ENCODE assay signal across 27 cellular contexts in genomic region chr20:42688576-42688975, GRCh38.
DNase-seq lines count a peak whose midpoint lies in the region; TF ChIP-seq lines count a peak whose summit lies in the region.
"Had no signal": no experiment of that assay in that cellular context is flagged by ENCODE, and none has a peak within 500 bp of the region (broad histone marks: within the 10 kb centered on the region; RNA-seq: fewer than 3 reads in every experiment).

No MANE protein-coding gene starts in this region.

- H3K4me3 Mint-ChIP-seq in nephron progenitor cell, result no peak overlapping the region
- H3K4me3 Mint-ChIP-seq: activated T-cell treated with anti-CD3 and anti-CD28 coated beads, Interleukin-2, amount 50 U/mL, for 24 hours; brain; HFFc6; immature natural killer cell; natural killer cell treated with Interleukin-12 subunit alpha and Interleukin-12 subunit beta and Interleukin-15 and Interleukin-18, amount 100 ng/mL, for 72 hours; T-cell had no signal

- H3K36me3 ChIP-seq in MG63, result no peaks in the 10 kb centered on the region
- H3K36me3 ChIP-seq: SJSA1, uterus had no signal

- H3K27me3 Mint-ChIP-seq in nephron progenitor cell (ENCODE audit: low read depth, poor library complexity), result peaks cover 10% of the 10 kb centered on the region
- H3K27me3 Mint-ChIP-seq: activated T-cell treated with anti-CD3 and anti-CD28 coated beads, Interleukin-2, amount 50 U/mL, for 24 hours; natural killer cell treated with Interleukin-12 subunit alpha and Interleukin-12 subunit beta and Interleukin-15 and Interleukin-18, amount 100 ng/mL, for 72 hours; T-cell had no signal

- no peaks in the 10 kb centered on the region for H3K36me3 Mint-ChIP-seq in nephron progenitor cell (ENCODE audit: low read depth)
- H3K36me3 Mint-ChIP-seq: brain; immature natural killer cell; natural killer cell treated with Interleukin-12 subunit alpha and Interleukin-12 subunit beta and Interleukin-15 and Interleukin-18, amount 100 ng/mL, for 72 hours; T-cell had no signal

- H3K27ac Mint-ChIP-seq in nephron progenitor cell, result no peak overlapping the region
- H3K27ac Mint-ChIP-seq: activated T-cell treated with anti-CD3 and anti-CD28 coated beads, Interleukin-2, amount 50 U/mL, for 24 hours; brain; HFFc6; immature natural killer cell; natural killer cell treated with Interleukin-12 subunit alpha and Interleukin-12 subunit beta and Interleukin-15 and Interleukin-18, amount 100 ng/mL, for 72 hours; T-cell had no signal

- TF ChIP-seq CTCF in nephron progenitor cell (IDR thresholded peaks at IDR 0.05), result no peak

- H3K9me3 ChIP-seq in MG63, result no peaks in the 10 kb centered on the region
- H3K9me3 ChIP-seq: SJSA1, testis, uterus had no signal

- no peak overlapping the region for H3K4me3 ChIP-seq in MG63
- H3K4me3 ChIP-seq: SJSA1, testis, uterus had no signal

- no peaks in the 10 kb centered on the region for H3K27me3 ChIP-seq in MG63
- H3K27me3 ChIP-seq: SJSA1, testis, uterus had no signal

- no peaks in the 10 kb centered on the region for H3K4me1 Mint-ChIP-seq in nephron progenitor cell
- H3K4me1 Mint-ChIP-seq: brain, immature natural killer cell, T-cell had no signal

- DNase-seq in ELF-1 (ENCODE audit: low read depth, low spot score) (peak; percentile 4), NAMALWA (ENCODE audit: low spot score) (peak; percentile 28), astrocyte of the hippocampus (ENCODE audit: low read depth, low spot score) (peak; percentile 37), nephron progenitor cell (peak; percentile 69), dedifferentiated amniotic fluid mesenchymal stem cell (ENCODE audit: extremely low spot score) (no peak), MG63 (no peak), NCI-H1105 (lab: John Stamatoyannopoulos, UW) (no peak)
- DNase-seq: activated CD4-positive, alpha-beta T cell treated with anti-CD3 and anti-CD28 coated beads for 4 hours; activated gamma-delta T cell treated with Interleukin-2 at 50 U/mL for 16 hours; activated T-cell treated with anti-CD3 and anti-CD28 coated beads, Interleukin-2, amount 50 U/mL, for 24 hours; effector memory CD4-positive, alpha-beta T cell; foreskin fibroblast; HFFc6; immature natural killer cell; KG1; left ventricle myocardium superior; midbrain; MV-4-11; NCI-H2029 treated with DMSO at 0.1 percent for 48 hours; stimulated activated CD4-positive, alpha-beta T cell treated with anti-CD3 and anti-CD28 coated beads, Interleukin-4, amount 100 ng/mL, for 4 hours; stimulated activated naive CD4-positive, alpha-beta T cell; T-cell; testis; uterus had no signal

- no peaks in the 10 kb centered on the region for H3K9me3 Mint-ChIP-seq in nephron progenitor cell

Comparison
In these comparisons a context has a peak if more than half of its experiments do, and no peak if none do; other contexts are left out.
1. DNase-seq: peak in ELF-1 (single experiment), NAMALWA (single experiment), astrocyte of the hippocampus (single experiment) and nephron progenitor cell (single experiment); none in dedifferentiated amniotic fluid mesenchymal stem cell (single experiment), MG63 (single experiment) and NCI-H1105 (single experiment).